10 cellular contexts compared by ENCODE assay signal in the genomic region with DNA sequence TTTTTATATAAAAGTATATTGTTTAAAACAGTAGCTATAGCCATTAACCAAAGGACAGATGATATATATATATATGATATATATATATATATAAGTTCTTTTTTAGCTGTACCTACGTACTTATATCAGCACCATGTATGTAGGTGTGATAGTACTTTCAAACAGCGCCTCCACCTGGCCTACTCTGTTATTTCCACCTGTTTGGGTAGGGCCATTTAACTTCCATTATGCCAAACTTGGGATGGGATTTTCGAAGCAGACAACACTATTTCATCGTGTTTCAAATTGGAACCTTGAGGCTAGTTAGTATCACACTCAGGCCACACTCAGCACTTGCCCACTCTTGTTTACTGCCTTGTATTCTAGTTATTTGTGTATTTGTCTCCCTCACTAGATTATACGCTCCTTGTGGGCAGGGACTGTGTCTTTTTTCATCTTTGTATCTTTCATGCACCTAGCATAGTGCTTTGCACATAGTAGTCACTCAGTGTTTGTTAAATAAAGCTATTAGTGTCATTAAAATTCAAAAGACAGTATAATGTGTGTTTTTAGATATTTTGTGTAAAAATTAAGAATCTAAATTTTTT. TPM values are rescaled to one million over a fixed set of nuclear protein-coding genes. Genes with fewer than 3 reads are reported as not detected.
DNase-seq lines count a peak whose midpoint lies in the region; ATAC-seq, FAIRE-seq and TF ChIP-seq lines count a peak whose summit lies in the region.
"Had no signal": no experiment of that assay in that cellular context is flagged by ENCODE, and none has a peak within 500 bp of the region (broad histone marks: within the 10 kb centered on the region; RNA-seq: fewer than 3 reads in every experiment).

No MANE protein-coding gene starts in this region.

- no peaks in the 10 kb centered on the region for H3K79me2 ChIP-seq in keratinocyte (ENCODE audit: control insufficient read depth, insufficient read depth, low read length)

- dilution Hi-C loops in keratinocyte (cut with MboI; ENCODE audit: extremely low pct_ligation_motif_present, low sequenced_read_pairs): no loop called here

- H2AFZ ChIP-seq in keratinocyte (ENCODE audit: control insufficient read depth, low read length): no peak overlapping the region

- H3K4me2 ChIP-seq in keratinocyte (ENCODE audit: control insufficient read depth, extremely low read depth, insufficient read depth, low read depth, low read length): no peak overlapping the region

- H3K27me3 Mint-ChIP-seq in activated CD8-positive, alpha-beta T cell treated with anti-CD3 and anti-CD28 coated beads, Interleukin-2, amount 10 ng/mL, durations not matched to agents 7 days and 5 days (ENCODE audit: low read depth): no peaks in the 10 kb centered on the region

- intact Hi-C loops in lower leg skin (cut with DNase I; ENCODE audit: low total_unique reads): no loop called here

- H3K9me3 ChIP-seq in keratinocyte (ENCODE audit: control insufficient read depth, low read depth, low read length) (no peaks in the 10 kb centered on the region), gastroesophageal sphincter (no peaks in the 10 kb centered on the region)

- H3K4me3 ChIP-seq in keratinocyte (ENCODE audit: control insufficient read depth in 2 of 3, extremely low read depth in 1 of 3, insufficient read depth in 2 of 3, low read depth in 1 of 3, low read length in 3 of 3): no peak overlapping the region
- no peak overlapping the region for H3K4me3 ChIP-seq in gastroesophageal sphincter
- H3K4me3 ChIP-seq in lower leg skin (ENCODE audit: low read depth, poor library complexity, severe bottlenecking): no peak overlapping the region

- H3K36me3 ChIP-seq in keratinocyte (ENCODE audit: control insufficient read depth in 2 of 2, extremely low read depth in 1 of 2, insufficient read depth in 2 of 2, low read length in 2 of 2): peaks cover 5 to 7% of the 10 kb centered on the region in 2 experiments
- H3K36me3 ChIP-seq in gastroesophageal sphincter: peaks cover 0 to 78% of the 10 kb centered on the region in 2 donors

- H3K4me1 Mint-ChIP-seq in activated CD8-positive, alpha-beta T cell treated with anti-CD3 and anti-CD28 coated beads, Interleukin-2, amount 10 ng/mL, durations not matched to agents 7 days and 5 days (ENCODE audit: low read depth): peaks cover 5% of the 10 kb centered on the region

- no peak for ATAC-seq in activated CD8-positive, alpha-beta T cell treated with anti-CD3 and anti-CD28 coated beads, Interleukin-2, amount 10 ng/mL, durations not matched to agents 7 days and 5 days
- ATAC-seq in gastroesophageal sphincter: no peak
- no peak for ATAC-seq in GM19023 (IDR thresholded peaks at IDR 0.05; ENCODE audit: unreplicated experiment)
- ATAC-seq: left colon had no signal

- DNase-seq in COLO668 (lab: John Stamatoyannopoulos, UW; ENCODE audit: unreplicated experiment) (peak; percentile 15), HuH-7 (ENCODE audit: low spot score) (peak; percentile 8), keratinocyte (ENCODE audit: low read depth, low spot score) (no peak), lower leg skin (ENCODE audit: low spot score in 2 of 2) (no peak), NCI-H1048 (lab: John Stamatoyannopoulos, UW) (no peak)
- peak; percentile 39 for DNase-seq in activated CD8-positive, alpha-beta T cell treated with anti-CD3 and anti-CD28 coated beads, Interleukin-2, amount 10 ng/mL, durations not matched to agents 7 days and 5 days
- DNase-seq: NCI-H1436 had no signal

- no peak for FAIRE-seq in keratinocyte (lab: Jason Lieb, UNC)

- H3K9me1 ChIP-seq in keratinocyte (ENCODE audit: control insufficient read depth, extremely low read depth, insufficient read depth, low read length): no peaks in the 10 kb centered on the region

- H4K20me1 ChIP-seq in keratinocyte (ENCODE audit: control insufficient read depth, extremely low read depth, insufficient read depth, low read length): no peaks in the 10 kb centered on the region

- H3K27me3 ChIP-seq in keratinocyte (ENCODE audit: control insufficient read depth, extremely low read depth, insufficient read depth, low read length) (no peaks in the 10 kb centered on the region), gastroesophageal sphincter (no peaks in the 10 kb centered on the region)

- no peaks in the 10 kb centered on the region for H3K9me3 Mint-ChIP-seq in activated CD8-positive, alpha-beta T cell treated with anti-CD3 and anti-CD28 coated beads, Interleukin-2, amount 10 ng/mL, durations not matched to agents 7 days and 5 days (ENCODE audit: insufficient read depth)

- peak in 2 of 3 experiments; percentile 29 to 42 for TF ChIP-seq CTCF in keratinocyte (optimal IDR thresholded peaks at IDR 0.05 in 1 of 3, IDR thresholded peaks at IDR 0.05 in 1 of 3, conservative IDR thresholded peaks at IDR 0.05 in 1 of 3; ENCODE audit: extremely low read depth in 1 of 3, insufficient read depth in 2 of 3, low read length in 3 of 3)
- TF ChIP-seq CTCF in gastroesophageal sphincter (IDR thresholded peaks at IDR 0.05): no peak
- TF ChIP-seq CTCF in lower leg skin (IDR thresholded peaks at IDR 0.05): no peak

- POLR2A ChIA-PET in activated CD8-positive, alpha-beta T cell treated with anti-CD3 and anti-CD28 coated beads, Interleukin-2, amount 10 ng/mL, durations not matched to agents 7 days and 5 days (lab: Charles Lee): interaction anchor here (1.7 kb wide), 1 partner anchor 11 kb away, joined by 6 read pairs; a partner anchor contains a TSS

- no peak overlapping the region for H3K9ac ChIP-seq in keratinocyte (ENCODE audit: control insufficient read depth, extremely low read depth, insufficient read depth, low read length)

- H3K27ac ChIP-seq in keratinocyte (ENCODE audit: control insufficient read depth, insufficient read depth, low read length): no peak overlapping the region
- H3K27ac ChIP-seq in gastroesophageal sphincter: no peak overlapping the region

- no peaks in the 10 kb centered on the region for H3K4me1 ChIP-seq in keratinocyte (ENCODE audit: control insufficient read depth, extremely low read depth, insufficient read depth, low read length)
- H3K4me1 ChIP-seq in gastroesophageal sphincter: no peaks in the 10 kb centered on the region

- H3K4me3 Mint-ChIP-seq in activated CD8-positive, alpha-beta T cell treated with anti-CD3 and anti-CD28 coated beads, Interleukin-2, amount 10 ng/mL, durations not matched to agents 7 days and 5 days: no peak overlapping the region

- CTCF ChIA-PET in activated CD8-positive, alpha-beta T cell treated with anti-CD3 and anti-CD28 coated beads, Interleukin-2, amount 10 ng/mL, durations not matched to agents 7 days and 5 days (lab: Charles Lee): interaction anchor here (2.3 kb wide), 1 partner anchor 10 kb away, joined by 11 read pairs; no protein-coding TSS in a partner anchor

- peaks cover 23% of the 10 kb centered on the region for H3K36me3 Mint-ChIP-seq in activated CD8-positive, alpha-beta T cell treated with anti-CD3 and anti-CD28 coated beads, Interleukin-2, amount 10 ng/mL, durations not matched to agents 7 days and 5 days (ENCODE audit: low read depth)

- TF ChIP-seq EP300 in gastroesophageal sphincter (IDR thresholded peaks at IDR 0.05): no peak

- 79 to 86% methylated on average over 5 of the region's 5 CpGs for WGBS in gastroesophageal sphincter (ENCODE audit: low coverage in 1 of 2), 2 donors
- WGBS in lower leg skin, 2 donors: 90% methylated on average over 5 of the region's 5 CpGs

- TF ChIP-seq POLR2A in gastroesophageal sphincter (IDR thresholded peaks at IDR 0.05) (no peak), lower leg skin (IDR thresholded peaks at IDR 0.05) (no peak)

- no peak overlapping the region for H3K27ac Mint-ChIP-seq in activated CD8-positive, alpha-beta T cell treated with anti-CD3 and anti-CD28 coated beads, Interleukin-2, amount 10 ng/mL, durations not matched to agents 7 days and 5 days

RNA-seq across cellular contexts. Expression of a gene that starts 11.8 kb away (rescaled TPM):
- 100 to 1,000 TPM; 126 to 131 TPM for total RNA-seq in activated CD8-positive, alpha-beta T cell treated with anti-CD3 and anti-CD28 coated beads, Interleukin-2, amount 10 ng/mL, durations not matched to agents 7 days and 5 days
- polyA plus RNA-seq in keratinocyte: 168 to 352 TPM (median 209 TPM) in 3 replicates
- polyA plus RNA-seq in keratinocyte (2011; ENCODE audit: low read depth): 147 TPM
- polyA plus RNA-seq in keratinocyte (2011; cell fraction: cytosol; rRNA removed): 179 and 294 TPM in 2 replicates
- 486 and 588 TPM in 2 replicates for polyA plus RNA-seq in keratinocyte (2011; cell fraction: nucleus; rRNA removed)
- 119 and 186 TPM in 2 replicates for polyA plus RNA-seq in keratinocyte (2012; ENCODE audit: low replicate concordance)
- polyA minus RNA-seq in keratinocyte: 430 to 667 TPM (median 430 TPM) in 3 replicates
- 230 TPM for polyA minus RNA-seq in keratinocyte (2011; cell fraction: cytosol; rRNA and poly(A)+ RNA removed)
- 327 and 718 TPM in 2 replicates for polyA minus RNA-seq in keratinocyte (2011; cell fraction: nucleus; rRNA and poly(A)+ RNA removed)
- 100 to 1,000 TPM; 290 to 342 (median 317) TPM for total RNA-seq in gastroesophageal sphincter
- total RNA-seq in lower leg skin: 100 to 1,000 TPM; 109 to 169 (median 140) TPM

RNA-seq across cellular contexts. Expression of a gene that starts 42.5 kb away (rescaled TPM):
- total RNA-seq in activated CD8-positive, alpha-beta T cell treated with anti-CD3 and anti-CD28 coated beads, Interleukin-2, amount 10 ng/mL, durations not matched to agents 7 days and 5 days: 10 to 100 TPM; 17.7 to 20.8 TPM
- polyA plus RNA-seq in keratinocyte: 19.6 to 30.7 TPM (median 20.4 TPM) in 3 replicates
- 14.3 TPM for polyA plus RNA-seq in keratinocyte (2011; ENCODE audit: low read depth)
- polyA plus RNA-seq in keratinocyte (2011; cell fraction: cytosol; rRNA removed): 16.0 and 26.7 TPM in 2 replicates
- 15.2 and 21.2 TPM in 2 replicates for polyA plus RNA-seq in keratinocyte (2011; cell fraction: nucleus; rRNA removed)
- polyA plus RNA-seq in keratinocyte (2012; ENCODE audit: low replicate concordance): 16.0 and 19.8 TPM in 2 replicates
- polyA minus RNA-seq in keratinocyte: 8.2 to 29.9 TPM (median 16.9 TPM) in 3 replicates
- 53.7 TPM for polyA minus RNA-seq in keratinocyte (2011; cell fraction: cytosol; rRNA and poly(A)+ RNA removed)
- 12.2 and 19.3 TPM in 2 replicates for polyA minus RNA-seq in keratinocyte (2011; cell fraction: nucleus; rRNA and poly(A)+ RNA removed)
- total RNA-seq in gastroesophageal sphincter: 10 to 100 TPM; 33.0 to 68.9 (median 47.7) TPM
- 10 to 100 TPM; 35.1 to 57.3 (median 49.9) TPM for total RNA-seq in lower leg skin

Comparison
In these comparisons a context has a peak if more than half of its experiments do, and no peak if none do; other contexts are left out.
1. DNase-seq: peak in COLO668 (single experiment), HuH-7 (single experiment) and activated CD8-positive, alpha-beta T cell treated with anti-CD3 and anti-CD28 coated beads, Interleukin-2, amount 10 ng/mL, durations not matched to agents 7 days and 5 days (single experiment); none in keratinocyte (single experiment), lower leg skin (0 of 2) and NCI-H1048 (single experiment).
2. CTCF ChIP-seq: peak in keratinocyte (2 of 3); none in gastroesophageal sphincter (0 of 4) and lower leg skin (0 of 3).